Comparison of ENCODE assay signal across 8 cellular contexts in genomic region chr10:32958992-32959703, GRCh38. TPM values are rescaled to one million over a fixed set of nuclear protein-coding genes. Genes with fewer than 3 reads are reported as not detected.
DNase-seq lines count a peak whose midpoint lies in the region; ATAC-seq lines count a peak whose summit lies in the region.

No MANE protein-coding gene starts in this region.

- peak overlapping the region; percentile 99 for H3K9ac ChIP-seq in rectal smooth muscle tissue (ENCODE audit: low read length)

- DNase-seq in NCI-H146 (lab: John Stamatoyannopoulos, UW), result peak; percentile 22
- no peak for DNase-seq in NCI-H146 treated with DMSO at 0.1 percent for 48 hours (lab: John Stamatoyannopoulos, UW; ENCODE audit: unreplicated experiment)
- no peak for DNase-seq in SJSA1 (ENCODE audit: low read depth in 1 of 2, low spot score in 2 of 2)
- DNase-seq in NCI-H748 (lab: John Stamatoyannopoulos, UW; ENCODE audit: unreplicated experiment), result no peak
- DNase-seq in NOMO-1 (lab: John Stamatoyannopoulos, UW; ENCODE audit: unreplicated experiment in 2 of 2), result no peak

- peaks cover 37% of the 10 kb centered on the region for H3K36me3 ChIP-seq in SJSA1
- H3K36me3 ChIP-seq in esophagus (ENCODE audit: control insufficient read depth in 2 of 2, insufficient read depth in 2 of 2, low read length in 1 of 2), result no peaks in the 10 kb centered on the region
- H3K36me3 ChIP-seq in rectal smooth muscle tissue (ENCODE audit: control insufficient read depth, insufficient read depth, low read length), result no peaks in the 10 kb centered on the region

- peak; percentile 31 for ATAC-seq in HG02623 (IDR thresholded peaks at IDR 0.05; ENCODE audit: unreplicated experiment)

- H3K4me3 ChIP-seq in SJSA1, result peak overlapping the region; percentile 98
- H3K4me3 ChIP-seq in esophagus (ENCODE audit: low read depth in 1 of 2, low read length in 2 of 2), result peak overlapping the region; percentile 82 to 96
- peak overlapping the region; percentile 96 for H3K4me3 ChIP-seq in rectal smooth muscle tissue (ENCODE audit: low read length)

- WGBS in esophagus, 2 donors, result 14 to 15% methylated on average over 8 of the region's 8 CpGs

- H3K27me3 ChIP-seq in SJSA1 (replicated peaks) (no peaks in the 10 kb centered on the region), esophagus (ENCODE audit: control insufficient read depth in 1 of 2, insufficient read depth in 2 of 2, low read length in 2 of 2) (no peaks in the 10 kb centered on the region), rectal smooth muscle tissue (ENCODE audit: control insufficient read depth, insufficient read depth, low read length) (no peaks in the 10 kb centered on the region)

- H3K9me3 ChIP-seq in SJSA1 (replicated peaks) (no peaks in the 10 kb centered on the region), esophagus (ENCODE audit: control insufficient read depth in 2 of 2, insufficient read depth in 1 of 2, low read depth in 1 of 2, low read length in 1 of 2) (no peaks in the 10 kb centered on the region)

- H3K27ac ChIP-seq in SJSA1 (peak overlapping the region; percentile 99), esophagus (ENCODE audit: low read depth in 2 of 2, low read length in 1 of 2) (peak overlapping the region; percentile 94 to 97), rectal smooth muscle tissue (ENCODE audit: low read depth, low read length) (peak overlapping the region; percentile 99)

- H3K4me1 ChIP-seq in SJSA1 (replicated peaks) (peaks cover 55% of the 10 kb centered on the region), esophagus (ENCODE audit: control insufficient read depth in 2 of 2, insufficient read depth in 2 of 2, low read length in 1 of 2) (peaks cover 0 to 2% of the 10 kb centered on the region in 2 donors), rectal smooth muscle tissue (ENCODE audit: control insufficient read depth, insufficient read depth, low read length) (peaks cover 19% of the 10 kb centered on the region)

RNA-seq across cellular contexts. Expression of gene ITGB1, which starts 1.1 kb away (rescaled TPM):
- total RNA-seq in SJSA1 (2014; rRNA removed; shearing (Covaris generic)), result 1,448 and 1,992 TPM in 2 replicates
- 10 to 100 TPM; 44.2 to 75.9 TPM for polyA plus RNA-seq in esophagus
